In genomic region chr7:128693373-128694015, GRCh38 we compare ENCODE assay signal across 35 cellular contexts.
"Had no signal": no experiment of that assay in that cellular context is flagged by ENCODE, and none has a peak within 500 bp of the region (broad histone marks: within the 10 kb centered on the region; RNA-seq: fewer than 3 reads in every experiment).

No MANE protein-coding gene starts in this region.

- ATAC-seq: activated CD8-positive, alpha-beta memory T cell treated with anti-CD3 and anti-CD28 coated beads, Interleukin-2, amount 10 ng/mL, durations not matched to agents 7 days and 5 days; activated CD8-positive, alpha-beta T cell treated with anti-CD3 and anti-CD28 coated beads, Interleukin-2, amount 10 ng/mL, durations not matched to agents 7 days and 5 days; activated naive CD8-positive, alpha-beta T cell treated with anti-CD3 and anti-CD28 coated beads, Interleukin-2, amount 50 U/mL, for 24 hours; T-cell had no signal

- H3K27ac Mint-ChIP-seq: activated B cell treated with CpG ODN at 0.5 μM for 24 hours; activated CD4-positive, alpha-beta memory T cell treated with anti-CD3 and anti-CD28 coated beads for 36 hours; activated CD4-positive, alpha-beta T cell treated with anti-CD3 and anti-CD28 coated beads, Interleukin-2, amount 10 ng/mL, durations not matched to agents 24 days and 14 days; activated CD8-positive, alpha-beta memory T cell treated with anti-CD3 and anti-CD28 coated beads, Interleukin-2, amount 10 ng/mL, durations not matched to agents 7 days and 5 days; activated CD8-positive, alpha-beta T cell treated with anti-CD3 and anti-CD28 coated beads, Interleukin-2, amount 10 ng/mL, durations not matched to agents 7 days and 5 days; activated naive CD4-positive, alpha-beta T cell treated with anti-CD3 and anti-CD28 coated beads, Interleukin-2, amount 10 ng/mL, durations not matched to agents 7 days and 5 days; activated naive CD4-positive, alpha-beta T cell treated with anti-CD3 and anti-CD28 coated beads, Interleukin-2, amount 50 U/mL, for 24 hours; activated naive CD8-positive, alpha-beta T cell; activated naive CD8-positive, alpha-beta T cell treated with anti-CD3 and anti-CD28 coated beads, Interleukin-2, amount 10 ng/mL, durations not matched to agents 7 days and 5 days; activated naive CD8-positive, alpha-beta T cell treated with anti-CD3 and anti-CD28 coated beads, Interleukin-2, amount 50 U/mL, for 24 hours; activated T-cell treated with anti-CD3 and anti-CD28 coated beads, Interleukin-2, amount 50 U/mL, for 24 hours; activated T-helper 2 cell treated with anti-CD3 and anti-CD28 coated beads, Interferon-gamma antibody, Interleukin-2, Interleukin-4, amounts not matched to agents 10 μg/mL and 5 μg/mL and 100 μg/mL, durations not matched to agents 14 hours and 24 hours and 36 hours; brain; T-cell; T-helper 2 cell treated with Interferon-gamma antibody and Interleukin-4, amounts not matched to agents 5 μg/mL and 100 μg/mL, for 36 hours had no signal

- H3K27ac ChIP-seq: ascending aorta, cardiac muscle cell, VCaP had no signal

- H3K36me3 Mint-ChIP-seq: activated CD4-positive, alpha-beta memory T cell treated with anti-CD3 and anti-CD28 coated beads for 36 hours; activated CD8-positive, alpha-beta memory T cell treated with anti-CD3 and anti-CD28 coated beads, Interleukin-2, amount 10 ng/mL, durations not matched to agents 7 days and 5 days; activated naive CD4-positive, alpha-beta T cell treated with anti-CD3 and anti-CD28 coated beads, Interleukin-2, amount 10 ng/mL, durations not matched to agents 7 days and 5 days; activated naive CD4-positive, alpha-beta T cell treated with anti-CD3 and anti-CD28 coated beads, Interleukin-2, amount 50 U/mL, for 24 hours; activated naive CD8-positive, alpha-beta T cell treated with anti-CD3 and anti-CD28 coated beads, Interleukin-2, amount 10 ng/mL, durations not matched to agents 7 days and 5 days; T-cell had no signal

- H3K4me3 ChIP-seq: ascending aorta, cardiac muscle cell had no signal

- H3K4me3 Mint-ChIP-seq: activated B cell treated with CpG ODN at 0.5 μM for 24 hours; activated CD4-positive, alpha-beta memory T cell treated with anti-CD3 and anti-CD28 coated beads for 36 hours; activated CD4-positive, alpha-beta T cell treated with anti-CD3 and anti-CD28 coated beads, Interleukin-2, amount 10 ng/mL, durations not matched to agents 24 days and 14 days; activated CD8-positive, alpha-beta memory T cell treated with anti-CD3 and anti-CD28 coated beads, Interleukin-2, amount 10 ng/mL, durations not matched to agents 7 days and 5 days; activated CD8-positive, alpha-beta T cell treated with anti-CD3 and anti-CD28 coated beads, Interleukin-2, amount 10 ng/mL, durations not matched to agents 7 days and 5 days; activated naive CD4-positive, alpha-beta T cell treated with anti-CD3 and anti-CD28 coated beads, Interleukin-2, amount 10 ng/mL, durations not matched to agents 7 days and 5 days; activated naive CD4-positive, alpha-beta T cell treated with anti-CD3 and anti-CD28 coated beads, Interleukin-2, amount 50 U/mL, for 24 hours; activated naive CD8-positive, alpha-beta T cell; activated naive CD8-positive, alpha-beta T cell treated with anti-CD3 and anti-CD28 coated beads, Interleukin-2, amount 10 ng/mL, durations not matched to agents 7 days and 5 days; activated naive CD8-positive, alpha-beta T cell treated with anti-CD3 and anti-CD28 coated beads, Interleukin-2, amount 50 U/mL, for 24 hours; activated T-cell treated with anti-CD3 and anti-CD28 coated beads, Interleukin-2, amount 50 U/mL, for 24 hours; brain; central memory CD8-positive, alpha-beta T cell; T-cell; T-helper 2 cell treated with Interferon-gamma antibody and Interleukin-4, amounts not matched to agents 5 μg/mL and 100 μg/mL, for 36 hours had no signal

- FAIRE-seq: bronchial epithelial cell, TTC549 had no signal

- DNase-seq: activated B cell treated with CpG ODN at 0.5 μM for 24 hours; activated CD4-positive, alpha-beta memory T cell treated with anti-CD3 and anti-CD28 coated beads for 36 hours; activated CD4-positive, alpha-beta T cell treated with anti-CD3 and anti-CD28 coated beads for 4 hours; activated CD4-positive, alpha-beta T cell treated with anti-CD3 and anti-CD28 coated beads, Interleukin-2, amount 10 ng/mL, durations not matched to agents 24 days and 14 days; activated CD4-positive, alpha-beta T cell treated with anti-CD3 and anti-CD28 coated beads, Interleukin-2, amount 50 U/mL, for 1 hour; activated CD4-positive, alpha-beta T cell treated with anti-CD3 and anti-CD28 coated beads, Interleukin-2, amount 50 U/mL, for 4 hours; activated CD4-positive, CD25-positive, alpha-beta regulatory T cell treated with anti-CD3 and anti-CD28 coated beads, Interleukin-2, amount 50 U/mL, for 72 hours; activated CD8-positive, alpha-beta memory T cell treated with anti-CD3 and anti-CD28 coated beads for 24 hours; activated CD8-positive, alpha-beta memory T cell treated with anti-CD3 and anti-CD28 coated beads, Interleukin-2, amount 10 ng/mL, durations not matched to agents 7 days and 5 days; activated CD8-positive, alpha-beta memory T cell treated with anti-CD3 and anti-CD28 coated beads, Interleukin-2, amount 50 U/mL, for 48 hours; activated CD8-positive, alpha-beta T cell treated with anti-CD3 and anti-CD28 coated beads, Interleukin-2, amount 10 ng/mL, durations not matched to agents 7 days and 5 days; activated effector memory CD4-positive, alpha-beta T cell treated with Interleukin-2 at 50 U/mL for 16 hours; activated gamma-delta T cell; activated naive CD4-positive, alpha-beta T cell treated with anti-CD3 and anti-CD28 coated beads, Interleukin-2, amount 10 ng/mL, durations not matched to agents 7 days and 5 days; activated naive CD4-positive, alpha-beta T cell treated with Interleukin-2 at 50 U/mL for 16 hours; activated naive CD8-positive, alpha-beta T cell treated with anti-CD3 and anti-CD28 coated beads, Interleukin-2, amount 10 ng/mL, durations not matched to agents 7 days and 5 days; activated naive CD8-positive, alpha-beta T cell treated with anti-CD3 and anti-CD28 coated beads, Interleukin-2, amount 50 U/mL, for 24 hours; activated T-cell treated with anti-CD3 and anti-CD28 coated beads, Interleukin-2, amount 50 U/mL, for 24 hours; activated T-cell treated with anti-CD3 and anti-CD28 coated beads, Interleukin-2, amount 50 U/mL, for 48 hours; amygdala; caudate nucleus; T-cell; T-helper 2 cell; T-helper 9 cell had no signal

- H3K36me3 ChIP-seq: ascending aorta, cardiac muscle cell had no signal

- H3K9me3 ChIP-seq: ascending aorta had no signal

- H3K9me3 Mint-ChIP-seq: activated B cell treated with CpG ODN at 0.5 μM for 24 hours; activated CD4-positive, alpha-beta memory T cell treated with anti-CD3 and anti-CD28 coated beads for 36 hours; activated CD4-positive, alpha-beta T cell treated with anti-CD3 and anti-CD28 coated beads, Interleukin-2, amount 10 ng/mL, durations not matched to agents 24 days and 14 days; activated naive CD4-positive, alpha-beta T cell treated with anti-CD3 and anti-CD28 coated beads, Interleukin-2, amount 10 ng/mL, durations not matched to agents 7 days and 5 days; activated naive CD4-positive, alpha-beta T cell treated with anti-CD3 and anti-CD28 coated beads, Interleukin-2, amount 50 U/mL, for 24 hours; activated naive CD8-positive, alpha-beta T cell treated with anti-CD3 and anti-CD28 coated beads, Interleukin-2, amount 10 ng/mL, durations not matched to agents 7 days and 5 days; activated naive CD8-positive, alpha-beta T cell treated with anti-CD3 and anti-CD28 coated beads, Interleukin-2, amount 50 U/mL, for 24 hours; activated T-cell treated with anti-CD3 and anti-CD28 coated beads, Interleukin-2, amount 50 U/mL, for 24 hours; activated T-helper 2 cell treated with anti-CD3 and anti-CD28 coated beads, Interferon-gamma antibody, Interleukin-2, Interleukin-4, amounts not matched to agents 10 μg/mL and 5 μg/mL and 100 μg/mL, durations not matched to agents 14 hours and 24 hours and 36 hours; central memory CD8-positive, alpha-beta T cell; T-cell; T-helper 2 cell treated with Interferon-gamma antibody and Interleukin-4, amounts not matched to agents 5 μg/mL and 100 μg/mL, for 36 hours had no signal
